ENCODE assay signal across 8 cellular contexts in genomic region chr6:117674991-117675657, GRCh38. TPM values are rescaled to one million over a fixed set of nuclear protein-coding genes. Genes with fewer than 3 reads are reported as not detected.
DNase-seq lines count a peak whose midpoint lies in the region; ATAC-seq and TF ChIP-seq lines count a peak whose summit lies in the region.

Gene NUS1 (plus strand): TSS chr6:117675469. CDS start chr6:117675671, 202 bp downstream.

- intact Hi-C loops in mucosa of descending colon (cut with DNase I, micrococcal nuclease), result no loop called here

- no peaks in the 10 kb centered on the region for H3K36me3 ChIP-seq in mucosa of descending colon (ENCODE audit: low read depth)

- H3K9me3 ChIP-seq in mucosa of descending colon, result no peaks in the 10 kb centered on the region

- H3K4me1 ChIP-seq in mucosa of descending colon (ENCODE audit: low read depth), result peaks cover 26% of the 10 kb centered on the region

- ATAC-seq in GM21717 (IDR thresholded peaks at IDR 0.05; ENCODE audit: unreplicated experiment), result peak; percentile 98
- peak; percentile 100 for ATAC-seq in mucosa of descending colon

- TF ChIP-seq CTCF in epithelial cell of esophagus (IDR thresholded peaks at IDR 0.05; ENCODE audit: insufficient read depth, low read depth, low read length, missing control alignments) (peak; percentile 61), mucosa of descending colon (IDR thresholded peaks at IDR 0.05) (peak; percentile 48)

- H3K4me3 ChIP-seq in Jurkat, Clone E6-1 (ENCODE audit: low read length), result peak within 1 kb of the TSS; percentile 81
- H3K4me3 ChIP-seq in epithelial cell of esophagus (ENCODE audit: low read length), result peak within 1 kb of the TSS; percentile 81
- peak within 1 kb of the TSS; percentile 64 for H3K4me3 ChIP-seq in mucosa of descending colon

- peak; percentile 89 for DNase-seq in DMS153 treated with DMSO at 0.1 percent for 48 hours (lab: John Stamatoyannopoulos, UW; ENCODE audit: unreplicated experiment)
- DNase-seq in Jurkat, Clone E6-1 (ENCODE audit: low read depth, low spot score), result peak; percentile 95
- peak; percentile 78 for DNase-seq in OCI-M2 (lab: John Stamatoyannopoulos, UW; ENCODE audit: unreplicated experiment)
- DNase-seq in activated T-cell treated with anti-CD3 and anti-CD28 coated beads for 24 hours (ENCODE audit: low read depth), result peak; percentile 98
- peak; percentile 98 for DNase-seq in epithelial cell of esophagus (ENCODE audit: low read depth)
- peak; percentile 97 to 99 (median 98) for DNase-seq in mucosa of descending colon
- peak; percentile 96 to 98 for DNase-seq in stimulated activated CD8-positive, alpha-beta memory T cell treated with anti-CD3 and anti-CD28 coated beads, Interleukin-4, amount 100 ng/mL, for 1 hour (ENCODE audit: low read depth in 2 of 2, low spot score in 1 of 2)

RNA-seq across cellular contexts. Expression of gene NUS1, which starts in this region (rescaled TPM):
- polyA plus RNA-seq in Jurkat, Clone E6-1 (2012; ENCODE audit: insufficient read depth, insufficient read length), result 22.7 TPM
- 10 to 100 TPM; 24.2 to 34.8 (median 34.3) TPM for total RNA-seq in mucosa of descending colon

Comparison
In these comparisons a context has a peak if more than half of its experiments do, and no peak if none do; other contexts are left out.
1. Peak in every context shown above with its lines: DNase-seq, ATAC-seq and H3K4me3 ChIP-seq.